10 cellular contexts compared by ENCODE assay signal in the genomic region with DNA sequence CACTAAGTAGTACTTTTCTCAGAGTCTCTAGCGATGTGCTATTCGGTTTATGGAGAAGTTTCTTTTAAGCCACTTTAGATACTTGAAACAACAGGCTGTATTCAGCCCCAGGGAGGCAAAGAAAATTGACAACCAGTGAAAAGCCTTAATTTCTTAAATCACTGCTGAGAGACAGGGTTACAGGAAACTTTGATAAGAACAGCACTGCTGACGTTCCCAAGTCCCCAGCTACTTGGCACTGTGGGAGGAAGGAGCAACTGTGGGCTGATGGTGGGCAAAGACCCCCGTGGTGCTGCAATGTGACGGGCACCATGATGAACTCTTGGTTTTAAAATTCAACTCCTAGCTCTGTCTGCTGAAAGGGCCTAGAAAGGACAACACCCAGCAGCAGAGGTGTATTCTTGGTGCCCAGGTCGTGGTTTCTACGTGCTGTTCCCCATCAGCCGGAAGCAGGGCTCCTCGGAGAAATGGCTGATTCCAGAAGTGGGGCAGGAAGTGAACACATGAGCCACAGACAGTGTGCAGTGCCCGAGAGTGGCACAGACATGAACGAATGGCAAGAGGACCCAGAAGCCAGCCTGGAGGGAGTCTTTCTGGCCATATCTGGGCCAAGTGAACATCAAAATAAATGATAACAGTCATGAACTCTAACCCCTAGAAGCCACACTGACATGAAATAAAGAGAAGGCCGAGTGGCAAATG. TPM values are rescaled to one million over a fixed set of nuclear protein-coding genes. Genes with fewer than 3 reads are reported as not detected.
DNase-seq lines count a peak whose midpoint lies in the region; TF ChIP-seq lines count a peak whose summit lies in the region.
"Had no signal": no experiment of that assay in that cellular context is flagged by ENCODE, and none has a peak within 500 bp of the region (broad histone marks: within the 10 kb centered on the region; RNA-seq: fewer than 3 reads in every experiment).

No MANE protein-coding gene starts in this region.

- TF ChIP-seq CTCF in PC-9 (conservative IDR thresholded peaks at IDR 0.05): no peak
- TF ChIP-seq CTCF in left ventricle myocardium inferior (IDR thresholded peaks at IDR 0.05; ENCODE audit: borderline replicate concordance): no peak
- TF ChIP-seq CTCF in MM.1S (IDR thresholded peaks at IDR 0.05; ENCODE audit: low read length): no peak

- H3K27me3 ChIP-seq in PC-9 (ENCODE audit: insufficient read depth, low read depth): no peaks in the 10 kb centered on the region
- no peaks in the 10 kb centered on the region for H3K27me3 ChIP-seq in left ventricle myocardium inferior (ENCODE audit: low read depth)
- no peaks in the 10 kb centered on the region for H3K27me3 ChIP-seq in MM.1S (replicated peaks; ENCODE audit: insufficient read depth, low read length)

- no peak for DNase-seq in PC-9
- DNase-seq in activated T-cell treated with anti-CD3 and anti-CD28 coated beads, Interleukin-2, amount 50 U/mL, for 24 hours: no peak
- DNase-seq in left ventricle myocardium inferior: no peak
- no peak for DNase-seq in cerebellar cortex (ENCODE audit: low spot score)
- no peak for DNase-seq in MM.1S
- DNase-seq in NCI-H2227 treated with DMSO at 0.1 percent for 48 hours (lab: John Stamatoyannopoulos, UW): no peak
- DNase-seq in SK-N-DZ (ENCODE audit: low spot score): no peak
- DNase-seq: NCI-H1694, small intestine had no signal

- CTCF ChIA-PET in PC-9 (lab: Charles Lee): no interaction called here

- H3K4me1 ChIP-seq in PC-9 (replicated peaks; ENCODE audit: insufficient read depth): peaks cover 55% of the 10 kb centered on the region
- H3K4me1 ChIP-seq in left ventricle myocardium inferior: peaks cover 93% of the 10 kb centered on the region
- H3K4me1 ChIP-seq in MM.1S (ENCODE audit: low read length): peaks cover 20% of the 10 kb centered on the region

- H3K4me3 Mint-ChIP-seq in activated T-cell treated with anti-CD3 and anti-CD28 coated beads, Interleukin-2, amount 50 U/mL, for 24 hours: peak overlapping the region; percentile 59
- H3K4me3 Mint-ChIP-seq in stimulated activated naive CD8-positive, alpha-beta T cell treated with anti-CD3 and anti-CD28 coated beads, Interleukin-15, Interleukin-2, amounts not matched to agents 100 ng/mL and 50 ng/mL, for 24 hours: peak overlapping the region; percentile 77

- H3K9me3 ChIP-seq in PC-9 (ENCODE audit: insufficient read depth, low read depth) (no peaks in the 10 kb centered on the region), left ventricle myocardium inferior (replicated peaks) (no peaks in the 10 kb centered on the region), MM.1S (replicated peaks; ENCODE audit: insufficient read depth, low read length) (no peaks in the 10 kb centered on the region)

- no peaks in the 10 kb centered on the region for H3K9me3 Mint-ChIP-seq in activated T-cell treated with anti-CD3 and anti-CD28 coated beads, Interleukin-2, amount 50 U/mL, for 24 hours
- H3K9me3 Mint-ChIP-seq in stimulated activated naive CD8-positive, alpha-beta T cell treated with anti-CD3 and anti-CD28 coated beads, Interleukin-15, Interleukin-2, amounts not matched to agents 100 ng/mL and 50 ng/mL, for 24 hours: no peaks in the 10 kb centered on the region

- H4K20me1 ChIP-seq in PC-9 (ENCODE audit: insufficient read depth) (peaks cover 46% of the 10 kb centered on the region), MM.1S (ENCODE audit: insufficient read depth, low read length) (peaks cover 16% of the 10 kb centered on the region)

- H3K4me2 ChIP-seq in PC-9: peak overlapping the region; percentile 97
- H3K4me2 ChIP-seq in MM.1S (ENCODE audit: low read depth, low read length): no peak overlapping the region

- POLR2A ChIA-PET in PC-9 (lab: Charles Lee; ENCODE audit: unreplicated experiment): no interaction called here

- peaks cover 94% of the 10 kb centered on the region for H3K79me2 ChIP-seq in PC-9 (ENCODE audit: low read depth)
- peaks cover 94% of the 10 kb centered on the region for H3K79me2 ChIP-seq in MM.1S (ENCODE audit: low read length)

- peaks cover 20% of the 10 kb centered on the region for H3K36me3 ChIP-seq in PC-9 (ENCODE audit: low read depth)
- peaks cover 23% of the 10 kb centered on the region for H3K36me3 ChIP-seq in left ventricle myocardium inferior
- H3K36me3 ChIP-seq in MM.1S (replicated peaks; ENCODE audit: insufficient read depth, low read length): no peaks in the 10 kb centered on the region

- no peak overlapping the region for H3K27ac ChIP-seq in PC-9
- peak overlapping the region; percentile 99 for H3K27ac ChIP-seq in left ventricle myocardium inferior (replicated peaks)
- H3K27ac ChIP-seq in MM.1S (ENCODE audit: low read length): no peak overlapping the region

- H3K9me2 ChIP-seq in PC-9 (ENCODE audit: insufficient read depth) (no peaks in the 10 kb centered on the region), MM.1S (replicated peaks; ENCODE audit: insufficient read depth, low read length) (no peaks in the 10 kb centered on the region)

- no TSS peak for BruUV-seq in PC-9 (replicated peaks; lab: Mats Ljungman, UMichigan)

- H3F3A ChIP-seq in PC-9 (ENCODE audit: insufficient read depth, low read depth) (peaks cover 45% of the 10 kb centered on the region), MM.1S (ENCODE audit: insufficient read depth, low read length) (no peaks in the 10 kb centered on the region)

- H3K4me1 Mint-ChIP-seq in activated T-cell treated with anti-CD3 and anti-CD28 coated beads, Interleukin-2, amount 50 U/mL, for 24 hours (ENCODE audit: low read depth): peaks cover 89% of the 10 kb centered on the region
- H3K4me1 Mint-ChIP-seq in stimulated activated naive CD8-positive, alpha-beta T cell treated with anti-CD3 and anti-CD28 coated beads, Interleukin-15, Interleukin-2, amounts not matched to agents 100 ng/mL and 50 ng/mL, for 24 hours (ENCODE audit: low read depth): peaks cover 85% of the 10 kb centered on the region

- H2AFZ ChIP-seq in PC-9 (no peak overlapping the region), MM.1S (ENCODE audit: low read length) (no peak overlapping the region)

- peak overlapping the region; percentile 93 for H3K27ac Mint-ChIP-seq in activated T-cell treated with anti-CD3 and anti-CD28 coated beads, Interleukin-2, amount 50 U/mL, for 24 hours
- H3K27ac Mint-ChIP-seq in stimulated activated naive CD8-positive, alpha-beta T cell treated with anti-CD3 and anti-CD28 coated beads, Interleukin-15, Interleukin-2, amounts not matched to agents 100 ng/mL and 50 ng/mL, for 24 hours: peak overlapping the region; percentile 93

- intact Hi-C loops in PC-9 (cut with micrococcal nuclease; ENCODE audit: unreplicated experiment) (no loop called here), left ventricle myocardium inferior (cut with micrococcal nuclease) (no loop called here)

- no peak overlapping the region for H3K9ac ChIP-seq in MM.1S (ENCODE audit: low read length)

- no peaks in the 10 kb centered on the region for H3K27me3 Mint-ChIP-seq in activated T-cell treated with anti-CD3 and anti-CD28 coated beads, Interleukin-2, amount 50 U/mL, for 24 hours
- H3K27me3 Mint-ChIP-seq in stimulated activated naive CD8-positive, alpha-beta T cell treated with anti-CD3 and anti-CD28 coated beads, Interleukin-15, Interleukin-2, amounts not matched to agents 100 ng/mL and 50 ng/mL, for 24 hours: no peaks in the 10 kb centered on the region

- H3K36me3 Mint-ChIP-seq in activated T-cell treated with anti-CD3 and anti-CD28 coated beads, Interleukin-2, amount 50 U/mL, for 24 hours (ENCODE audit: low read depth): peaks cover 44% of the 10 kb centered on the region
- peaks cover 20% of the 10 kb centered on the region for H3K36me3 Mint-ChIP-seq in stimulated activated naive CD8-positive, alpha-beta T cell treated with anti-CD3 and anti-CD28 coated beads, Interleukin-15, Interleukin-2, amounts not matched to agents 100 ng/mL and 50 ng/mL, for 24 hours (ENCODE audit: low read depth)

- no peak overlapping the region for H3K4me3 ChIP-seq in PC-9
- no peak overlapping the region for H3K4me3 ChIP-seq in left ventricle myocardium inferior
- H3K4me3 ChIP-seq in MM.1S (ENCODE audit: low read length): no peak overlapping the region

RNA-seq across cellular contexts. Expression of a gene that starts 5.3 kb away (rescaled TPM):
- total RNA-seq in PC-9 (2021): 162 and 174 TPM in 2 replicates
- total RNA-seq in left ventricle myocardium inferior: 171 TPM
- polyA plus RNA-seq in SK-N-DZ (2014; cell fraction: cytosol; rRNA removed): 183 and 199 TPM in 2 replicates
- 130 and 133 TPM in 2 replicates for polyA plus RNA-seq in SK-N-DZ (2014; cell fraction: nucleus; rRNA removed)

RNA-seq across cellular contexts. Expression of a gene that starts 50.3 kb away (rescaled TPM):
- total RNA-seq in PC-9 (2021) (79.6 and 81.5 TPM in 2 replicates), left ventricle myocardium inferior (75.5 TPM)
- 59.1 and 62.5 TPM in 2 replicates for polyA plus RNA-seq in SK-N-DZ (2014; cell fraction: cytosol; rRNA removed)
- polyA plus RNA-seq in SK-N-DZ (2014; cell fraction: nucleus; rRNA removed): 17.8 and 27.2 TPM in 2 replicates

RNA-seq across cellular contexts. Expression of a gene that starts 52.5 kb away (rescaled TPM):
- 3.6 and 6.0 TPM in 2 replicates for total RNA-seq in PC-9 (2021)
- 18.6 TPM for total RNA-seq in left ventricle myocardium inferior
- polyA plus RNA-seq in SK-N-DZ (2014; cell fraction: cytosol; rRNA removed): 0.07 TPM in 1 of 2 replicates, not detected in the other
- polyA plus RNA-seq in SK-N-DZ (2014; cell fraction: nucleus; rRNA removed): 0.13 TPM in 1 of 2 replicates, not detected in the other
